ENCODE assay signal across 11 cellular contexts in genomic region chr22:19691721-19692341, GRCh38. TPM values are rescaled to one million over a fixed set of nuclear protein-coding genes. Genes with fewer than 3 reads are reported as not detected.
DNase-seq lines count a peak whose midpoint lies in the region; ATAC-seq, FAIRE-seq and TF ChIP-seq lines count a peak whose summit lies in the region.
"Had no signal": no experiment of that assay in that cellular context is flagged by ENCODE, and none has a peak within 500 bp of the region (broad histone marks: within the 10 kb centered on the region; RNA-seq: fewer than 3 reads in every experiment).

No MANE protein-coding gene starts in this region.

- no peak overlapping the region for H2BK15ac ChIP-seq in IMR-90 (ENCODE audit: low read depth, low read length)

- no peaks in the 10 kb centered on the region; the same call in 1 of the 2 replicates for H3K4me1 ChIP-seq in IMR-90 (ENCODE audit: control insufficient read depth, insufficient read depth, low read length)
- H3K4me1 ChIP-seq in endothelial cell of umbilical vein (ENCODE audit: control insufficient read depth, extremely low read depth, insufficient read depth, low read length), result peaks cover 6% of the 10 kb centered on the region
- no peaks in the 10 kb centered on the region for H3K4me1 ChIP-seq in muscle layer of colon (ENCODE audit: insufficient read depth, low read length)
- H3K4me1 ChIP-seq in transverse colon, result peaks cover 0 to 6% (median 0%) of the 10 kb centered on the region in 4 donors
- H3K4me1 ChIP-seq: BE2C had no signal

- H3K56ac ChIP-seq in IMR-90 (ENCODE audit: extremely low read depth, insufficient read depth, low read length), result 0 out of 2 replicates have a peak overlapping the region, but pooled peaks have one; percentile 0

- ATAC-seq in IMR-90 (ENCODE audit: low read depth) (peak; percentile 94), HG03045 (IDR thresholded peaks at IDR 0.05; ENCODE audit: unreplicated experiment) (no peak)

- no peak overlapping the region for H4K5ac ChIP-seq in IMR-90 (ENCODE audit: low read depth, low read length)

- no peak overlapping the region for H4K91ac ChIP-seq in IMR-90 (ENCODE audit: insufficient read depth, low read depth, low read length)

- TF ChIP-seq RAD21 in IMR-90 (IDR thresholded peaks at IDR 0.05; ENCODE audit: low read length), result no peak

- dilution Hi-C loops in IMR-90 (cut with HindIII; ENCODE audit: low sequenced_read_pairs, unreplicated experiment), result no loop called here
- dilution Hi-C loops in endothelial cell of umbilical vein (cut with MboI; ENCODE audit: extremely low pct_ligation_motif_present, low sequenced_read_pairs), result no loop called here

- no peak overlapping the region for H3K27ac ChIP-seq in IMR-90 (ENCODE audit: insufficient read depth, low read length)
- no peak overlapping the region for H3K27ac ChIP-seq in endothelial cell of umbilical vein (ENCODE audit: insufficient read depth, low read depth, low read length)
- peak overlapping the region; percentile 3 for H3K27ac ChIP-seq in muscle layer of colon (ENCODE audit: low read depth, low read length)
- H3K27ac ChIP-seq in transverse colon, result no peak overlapping the region

- peak overlapping the region; percentile 52 for H2AK9ac ChIP-seq in IMR-90 (replicated peaks; ENCODE audit: low read depth, low read length, poor library complexity)

- no peaks in the 10 kb centered on the region; the same call in 1 of the 2 replicates for H3K9me1 ChIP-seq in IMR-90 (ENCODE audit: insufficient read depth, low read length)
- no peaks in the 10 kb centered on the region for H3K9me1 ChIP-seq in endothelial cell of umbilical vein (replicated peaks; ENCODE audit: control insufficient read depth, extremely low read depth, insufficient read depth, low read length)

- POLR2A ChIA-PET in IMR-90 (lab: Charles Lee; ENCODE audit: unreplicated experiment), result no interaction called here
- POLR2A ChIA-PET in endothelial cell of umbilical vein (lab: Charles Lee), result no interaction called here

- peak; percentile 78 for FAIRE-seq in endothelial cell of umbilical vein (lab: Jason Lieb, UNC)

- WGBS in IMR-90 (ENCODE audit: extremely low coverage in 2 of 2, insufficient read length in 1 of 2), 2 experiments, result 7% methylated on average over 6 of the region's 19 CpGs; no CpG with 5 or more reads in 1 of the 2 experiments
- WGBS in transverse colon (ENCODE audit: low coverage in 1 of 2), 2 donors, result 24 to 29% methylated on average over 5 to 19 of the region's 19 CpGs

- 0 out of 2 replicates have a peak overlapping the region, but pooled peaks have one; percentile 35 for H3K14ac ChIP-seq in IMR-90 (replicated peaks; ENCODE audit: low read depth, low read length)

- TF ChIP-seq EP300 in transverse colon (IDR thresholded peaks at IDR 0.05; ENCODE audit: low read depth), result no peak

- TF ChIP-seq CTCF in IMR-90 (conservative IDR thresholded peaks at IDR 0.05; ENCODE audit: low read depth, low read length), result no peak
- TF ChIP-seq CTCF in endothelial cell of umbilical vein (IDR thresholded peaks at IDR 0.05; ENCODE audit: extremely low read depth in 1 of 2, insufficient read depth in 1 of 2, low read depth in 1 of 2, low read length in 2 of 2), result no peak
- no peak for TF ChIP-seq CTCF in transverse colon (IDR thresholded peaks at IDR 0.05)

- no peak overlapping the region for H3K18ac ChIP-seq in IMR-90 (ENCODE audit: low read depth, low read length)

- TF ChIP-seq POLR2A in IMR-90 (IDR thresholded peaks at IDR 0.05; ENCODE audit: low read depth, low read length), result no peak
- no peak for TF ChIP-seq POLR2A in endothelial cell of umbilical vein (IDR thresholded peaks at IDR 0.05; ENCODE audit: low read depth, low read length)
- TF ChIP-seq POLR2A in transverse colon (IDR thresholded peaks at IDR 0.05), result no peak

- 0 out of 2 replicates have a peak overlapping the region, but pooled peaks have one; percentile 23 for H3K23ac ChIP-seq in IMR-90 (ENCODE audit: low read depth, low read length)

- in situ Hi-C loops in IMR-90 (cut with MboI; ENCODE audit: low sequenced_read_pairs) (no loop called here), transverse colon (cut with MboI; ENCODE audit: low pct_ligation_motif_present in 1 of 4, low pct_unique_long_range_greater_than_20kb in 1 of 4, low sequenced_read_pairs in 3 of 4) (no loop called here)

- H3K36me3 ChIP-seq in IMR-90 (ENCODE audit: control insufficient read depth, insufficient read depth, low read length) (no peaks in the 10 kb centered on the region), endothelial cell of umbilical vein (ENCODE audit: control insufficient read depth in 2 of 2, extremely low read depth in 1 of 2, insufficient read depth in 2 of 2, low read length in 2 of 2) (no peaks in the 10 kb centered on the region), muscle layer of colon (ENCODE audit: insufficient read depth, low read length) (no peaks in the 10 kb centered on the region), transverse colon (no peaks in the 10 kb centered on the region)
- H3K36me3 ChIP-seq: BE2C had no signal

- peaks cover 27% of the 10 kb centered on the region for H3K27me3 ChIP-seq in IMR-90 (ENCODE audit: control insufficient read depth, insufficient read depth, low read length)
- peaks cover 0 to 1% of the 10 kb centered on the region in 2 experiments for H3K27me3 ChIP-seq in endothelial cell of umbilical vein (ENCODE audit: control insufficient read depth in 2 of 2, insufficient read depth in 2 of 2, low read length in 2 of 2)
- H3K27me3 ChIP-seq in muscle layer of colon (ENCODE audit: control insufficient read depth in 1 of 2, insufficient read depth in 2 of 2, low read length in 2 of 2), result no peaks in the 10 kb centered on the region
- H3K27me3 ChIP-seq in transverse colon, result peaks cover 38% of the 10 kb centered on the region
- H3K27me3 ChIP-seq: BE2C had no signal

- H3K9me3 ChIP-seq in IMR-90 (ENCODE audit: control insufficient read depth, insufficient read depth, low read length), result no peaks in the 10 kb centered on the region
- no peaks in the 10 kb centered on the region for H3K9me3 ChIP-seq in endothelial cell of umbilical vein (replicated peaks; ENCODE audit: control insufficient read depth, insufficient read depth, low read length)
- H3K9me3 ChIP-seq in muscle layer of colon (ENCODE audit: low read length), result no peaks in the 10 kb centered on the region
- no peaks in the 10 kb centered on the region for H3K9me3 ChIP-seq in transverse colon
- H3K9me3 ChIP-seq: BE2C had no signal

- no peaks in the 10 kb centered on the region for H4K20me1 ChIP-seq in IMR-90 (ENCODE audit: insufficient read depth, low read length)
- no peaks in the 10 kb centered on the region for H4K20me1 ChIP-seq in endothelial cell of umbilical vein (replicated peaks; ENCODE audit: control insufficient read depth, extremely low read depth, insufficient read depth, low read length)

- no peak overlapping the region for H2BK20ac ChIP-seq in IMR-90 (ENCODE audit: low read depth, low read length)

- no TSS peak for BruUV-seq in IMR-90 (replicated peaks; lab: Mats Ljungman, UMichigan)
- BruUV-seq in endothelial cell of umbilical vein (replicated peaks; lab: Mats Ljungman, UMichigan), result no TSS peak

- H2AFZ ChIP-seq in IMR-90 (replicated peaks; ENCODE audit: low read length, poor library complexity), result peak overlapping the region; percentile 91
- H2AFZ ChIP-seq in endothelial cell of umbilical vein (ENCODE audit: low read depth, low read length), result peak overlapping the region; percentile 58

- H3K79me1 ChIP-seq in IMR-90 (ENCODE audit: low read depth in 1 of 2, low read length in 2 of 2), result no peaks in the 10 kb centered on the region

- intact Hi-C loops in IMR-90 (cut with micrococcal nuclease), result no loop called here
- intact Hi-C loops in endothelial cell of umbilical vein (cut with micrococcal nuclease), result no loop called here
- intact Hi-C loops in transverse colon (cut with DNase I; ENCODE audit: low total_unique reads), result no loop called here

- no peak overlapping the region for H2BK5ac ChIP-seq in IMR-90 (ENCODE audit: low read depth, low read length, poor library complexity, severe bottlenecking)

- H3K9ac ChIP-seq in IMR-90 (ENCODE audit: low read depth, low read length), result peak overlapping the region; percentile 24; the same call in 1 of the 2 replicates
- H3K9ac ChIP-seq in endothelial cell of umbilical vein (replicated peaks; ENCODE audit: extremely low read depth, insufficient read depth, low read length), result no peak overlapping the region
- H3K9ac ChIP-seq in muscle layer of colon (ENCODE audit: low read length), result no peak overlapping the region

- peak; percentile 60 for DNase-seq in A172 (ENCODE audit: low spot score)
- peak; percentile 61 for DNase-seq in IMR-90
- peak; percentile 35 for DNase-seq in endothelial cell of umbilical vein (ENCODE audit: low read depth, low spot score)
- DNase-seq in HuH-7 (ENCODE audit: low spot score), result no peak
- DNase-seq in RPMI8226, result no peak
- DNase-seq in transverse colon, result no peak
- DNase-seq: BE2C, glutamatergic neuron had no signal

- H3K4ac ChIP-seq in IMR-90 (ENCODE audit: low read depth, low read length), result peak overlapping the region; percentile 15; the same call in 1 of the 2 replicates

- peak overlapping the region; percentile 1; the same call in 1 of the 2 replicates for H3K4me3 ChIP-seq in IMR-90 (ENCODE audit: insufficient read depth, low read depth, low read length)
- no peak overlapping the region for H3K4me3 ChIP-seq in endothelial cell of umbilical vein (replicated peaks in 1 of 3; ENCODE audit: insufficient read depth in 1 of 3, low read depth in 1 of 3, low read length in 3 of 3)
- H3K4me3 ChIP-seq in muscle layer of colon (ENCODE audit: low read depth in 1 of 2, low read length in 2 of 2), result peak overlapping the region in 1 of 2 donors; percentile 7
- no peak overlapping the region for H3K4me3 ChIP-seq in transverse colon

- no peak overlapping the region for H2AK5ac ChIP-seq in IMR-90 (ENCODE audit: low read depth, low read length)

- peak overlapping the region; percentile 59; the same call in 1 of the 2 replicates for H2BK120ac ChIP-seq in IMR-90 (ENCODE audit: low read depth, low read length)

- CTCF ChIA-PET in IMR-90 (lab: Yijun Ruan, JAX) (interaction anchor here (0.7 kb wide), 1 partner anchor 13 kb away, joined by 3 read pairs; no protein-coding TSS in a partner anchor), endothelial cell of umbilical vein (lab: Charles Lee) (interaction anchor here (1.0 to 1.3 kb wide), 3 partner anchors 12 to 62 kb away, joined by 4 to 7 read pairs (median 4); no protein-coding TSS in a partner anchor)

- peak overlapping the region in 1 of 2 experiments; percentile 50; a peak in 1 of 4 replicates for H4K8ac ChIP-seq in IMR-90 (ENCODE audit: low read depth in 2 of 2, low read length in 2 of 2)

- H3K4me2 ChIP-seq in IMR-90 (ENCODE audit: low read depth, low read length) (peak overlapping the region; percentile 37), endothelial cell of umbilical vein (ENCODE audit: insufficient read depth, low read length) (peak overlapping the region; percentile 34)

- no peaks in the 10 kb centered on the region for H3K79me2 ChIP-seq in endothelial cell of umbilical vein (ENCODE audit: control insufficient read depth, insufficient read depth, low read length)

RNA-seq across cellular contexts. Expression of gene SEPTIN5, which starts 22.5 kb away (rescaled TPM):
- 18.7 and 40.3 TPM in 2 replicates for total RNA-seq in A172 (2014; rRNA removed; shearing (Covaris generic))
- total RNA-seq in IMR-90 (2012; rRNA removed) (16.8 and 17.2 TPM in 2 replicates), endothelial cell of umbilical vein (31.1 and 33.5 TPM in 2 replicates), transverse colon (100 to 1,000 TPM in 1 of 4 donors, 1 to 10 TPM in 3; 2.5 to 709 (median 5.4) TPM)
- polyA plus RNA-seq in IMR-90 (2012; rRNA removed) (20.7 and 22.3 TPM in 2 replicates), endothelial cell of umbilical vein (35.8 and 37.8 TPM in 2 replicates)
- 10.4 and 22.8 TPM in 2 replicates for polyA plus RNA-seq in IMR-90 (2012; cell fraction: cytosol; rRNA removed)
- 65.7 and 90.4 TPM in 2 replicates for polyA plus RNA-seq in IMR-90 (2012; cell fraction: nucleus; rRNA removed; ENCODE audit: low replicate concordance)
- 19.1 and 24.3 TPM in 2 replicates for polyA plus RNA-seq in endothelial cell of umbilical vein (2011; cell fraction: cytosol; rRNA removed)
- 89.2 and 133 TPM in 2 replicates for polyA plus RNA-seq in endothelial cell of umbilical vein (2011; cell fraction: nucleus; rRNA removed)
- polyA plus RNA-seq in endothelial cell of umbilical vein (2012), result 18.2 and 32.5 TPM in 2 replicates
- polyA minus RNA-seq in endothelial cell of umbilical vein, result 55.8 and 59.9 TPM in 2 replicates
- not detected for polyA minus RNA-seq in endothelial cell of umbilical vein (2011; cell fraction: cytosol; rRNA and poly(A)+ RNA removed)
- polyA minus RNA-seq in endothelial cell of umbilical vein (2011; cell fraction: nucleus; rRNA and poly(A)+ RNA removed), result 21.0 and 36.7 TPM in 2 replicates
- total RNA-seq: OCI-LY7 had no signal

RNA-seq across cellular contexts. Expression of gene GP1BB, which starts 31.5 kb away (rescaled TPM):
- 8.5 and 10.5 TPM in 2 replicates for total RNA-seq in A172 (2014; rRNA removed; shearing (Covaris generic))
- total RNA-seq in IMR-90 (2012; rRNA removed) (0.18 and 0.28 TPM in 2 replicates), endothelial cell of umbilical vein (1.5 and 1.7 TPM in 2 replicates), transverse colon (10 to 100 TPM in 1 of 4 donors, 1 to 10 TPM in 2, under 1 TPM in 1; 0.41 to 10.3 (median 1.8) TPM)
- polyA plus RNA-seq in IMR-90 (2012; rRNA removed) (1.5 and 4.6 TPM in 2 replicates), endothelial cell of umbilical vein (6.2 and 8.3 TPM in 2 replicates)
- 1.2 and 3.0 TPM in 2 replicates for polyA plus RNA-seq in IMR-90 (2012; cell fraction: cytosol; rRNA removed)
- polyA plus RNA-seq in IMR-90 (2012; cell fraction: nucleus; rRNA removed; ENCODE audit: low replicate concordance), result 7.1 and 36.7 TPM in 2 replicates
- polyA plus RNA-seq in endothelial cell of umbilical vein (2011; cell fraction: cytosol; rRNA removed), result 1.9 and 3.0 TPM in 2 replicates
- polyA plus RNA-seq in endothelial cell of umbilical vein (2011; cell fraction: nucleus; rRNA removed), result 6.0 and 11.5 TPM in 2 replicates
- polyA plus RNA-seq in endothelial cell of umbilical vein (2012), result 0.98 and 2.3 TPM in 2 replicates
- polyA minus RNA-seq in endothelial cell of umbilical vein, result 0.61 and 1.4 TPM in 2 replicates
- not detected for polyA minus RNA-seq in endothelial cell of umbilical vein (2011; cell fraction: cytosol; rRNA and poly(A)+ RNA removed)
- 1.5 and 3.8 TPM in 2 replicates for polyA minus RNA-seq in endothelial cell of umbilical vein (2011; cell fraction: nucleus; rRNA and poly(A)+ RNA removed)
- total RNA-seq: OCI-LY7 had no signal

Comparison
In these comparisons a context has a peak if more than half of its experiments do, and no peak if none do; other contexts are left out.
1. DNase-seq: peak in A172 (single experiment), IMR-90 (single experiment) and endothelial cell of umbilical vein (single experiment); none in HuH-7 (single experiment), RPMI8226 (single experiment) and transverse colon (single experiment).